1 cellular context compared by ENCODE assay signal in genomic region chr11:61793084-61793828, GRCh38.
TF ChIP-seq lines count a peak whose summit lies in the region.

No MANE protein-coding gene starts in this region.

TF ChIP-seq in K562, 482 proteins besides CTCF, POLR2A, EP300 and RAD21 (continued from another document and continues in another):
- TF ChIP-seq, protein P1, sequence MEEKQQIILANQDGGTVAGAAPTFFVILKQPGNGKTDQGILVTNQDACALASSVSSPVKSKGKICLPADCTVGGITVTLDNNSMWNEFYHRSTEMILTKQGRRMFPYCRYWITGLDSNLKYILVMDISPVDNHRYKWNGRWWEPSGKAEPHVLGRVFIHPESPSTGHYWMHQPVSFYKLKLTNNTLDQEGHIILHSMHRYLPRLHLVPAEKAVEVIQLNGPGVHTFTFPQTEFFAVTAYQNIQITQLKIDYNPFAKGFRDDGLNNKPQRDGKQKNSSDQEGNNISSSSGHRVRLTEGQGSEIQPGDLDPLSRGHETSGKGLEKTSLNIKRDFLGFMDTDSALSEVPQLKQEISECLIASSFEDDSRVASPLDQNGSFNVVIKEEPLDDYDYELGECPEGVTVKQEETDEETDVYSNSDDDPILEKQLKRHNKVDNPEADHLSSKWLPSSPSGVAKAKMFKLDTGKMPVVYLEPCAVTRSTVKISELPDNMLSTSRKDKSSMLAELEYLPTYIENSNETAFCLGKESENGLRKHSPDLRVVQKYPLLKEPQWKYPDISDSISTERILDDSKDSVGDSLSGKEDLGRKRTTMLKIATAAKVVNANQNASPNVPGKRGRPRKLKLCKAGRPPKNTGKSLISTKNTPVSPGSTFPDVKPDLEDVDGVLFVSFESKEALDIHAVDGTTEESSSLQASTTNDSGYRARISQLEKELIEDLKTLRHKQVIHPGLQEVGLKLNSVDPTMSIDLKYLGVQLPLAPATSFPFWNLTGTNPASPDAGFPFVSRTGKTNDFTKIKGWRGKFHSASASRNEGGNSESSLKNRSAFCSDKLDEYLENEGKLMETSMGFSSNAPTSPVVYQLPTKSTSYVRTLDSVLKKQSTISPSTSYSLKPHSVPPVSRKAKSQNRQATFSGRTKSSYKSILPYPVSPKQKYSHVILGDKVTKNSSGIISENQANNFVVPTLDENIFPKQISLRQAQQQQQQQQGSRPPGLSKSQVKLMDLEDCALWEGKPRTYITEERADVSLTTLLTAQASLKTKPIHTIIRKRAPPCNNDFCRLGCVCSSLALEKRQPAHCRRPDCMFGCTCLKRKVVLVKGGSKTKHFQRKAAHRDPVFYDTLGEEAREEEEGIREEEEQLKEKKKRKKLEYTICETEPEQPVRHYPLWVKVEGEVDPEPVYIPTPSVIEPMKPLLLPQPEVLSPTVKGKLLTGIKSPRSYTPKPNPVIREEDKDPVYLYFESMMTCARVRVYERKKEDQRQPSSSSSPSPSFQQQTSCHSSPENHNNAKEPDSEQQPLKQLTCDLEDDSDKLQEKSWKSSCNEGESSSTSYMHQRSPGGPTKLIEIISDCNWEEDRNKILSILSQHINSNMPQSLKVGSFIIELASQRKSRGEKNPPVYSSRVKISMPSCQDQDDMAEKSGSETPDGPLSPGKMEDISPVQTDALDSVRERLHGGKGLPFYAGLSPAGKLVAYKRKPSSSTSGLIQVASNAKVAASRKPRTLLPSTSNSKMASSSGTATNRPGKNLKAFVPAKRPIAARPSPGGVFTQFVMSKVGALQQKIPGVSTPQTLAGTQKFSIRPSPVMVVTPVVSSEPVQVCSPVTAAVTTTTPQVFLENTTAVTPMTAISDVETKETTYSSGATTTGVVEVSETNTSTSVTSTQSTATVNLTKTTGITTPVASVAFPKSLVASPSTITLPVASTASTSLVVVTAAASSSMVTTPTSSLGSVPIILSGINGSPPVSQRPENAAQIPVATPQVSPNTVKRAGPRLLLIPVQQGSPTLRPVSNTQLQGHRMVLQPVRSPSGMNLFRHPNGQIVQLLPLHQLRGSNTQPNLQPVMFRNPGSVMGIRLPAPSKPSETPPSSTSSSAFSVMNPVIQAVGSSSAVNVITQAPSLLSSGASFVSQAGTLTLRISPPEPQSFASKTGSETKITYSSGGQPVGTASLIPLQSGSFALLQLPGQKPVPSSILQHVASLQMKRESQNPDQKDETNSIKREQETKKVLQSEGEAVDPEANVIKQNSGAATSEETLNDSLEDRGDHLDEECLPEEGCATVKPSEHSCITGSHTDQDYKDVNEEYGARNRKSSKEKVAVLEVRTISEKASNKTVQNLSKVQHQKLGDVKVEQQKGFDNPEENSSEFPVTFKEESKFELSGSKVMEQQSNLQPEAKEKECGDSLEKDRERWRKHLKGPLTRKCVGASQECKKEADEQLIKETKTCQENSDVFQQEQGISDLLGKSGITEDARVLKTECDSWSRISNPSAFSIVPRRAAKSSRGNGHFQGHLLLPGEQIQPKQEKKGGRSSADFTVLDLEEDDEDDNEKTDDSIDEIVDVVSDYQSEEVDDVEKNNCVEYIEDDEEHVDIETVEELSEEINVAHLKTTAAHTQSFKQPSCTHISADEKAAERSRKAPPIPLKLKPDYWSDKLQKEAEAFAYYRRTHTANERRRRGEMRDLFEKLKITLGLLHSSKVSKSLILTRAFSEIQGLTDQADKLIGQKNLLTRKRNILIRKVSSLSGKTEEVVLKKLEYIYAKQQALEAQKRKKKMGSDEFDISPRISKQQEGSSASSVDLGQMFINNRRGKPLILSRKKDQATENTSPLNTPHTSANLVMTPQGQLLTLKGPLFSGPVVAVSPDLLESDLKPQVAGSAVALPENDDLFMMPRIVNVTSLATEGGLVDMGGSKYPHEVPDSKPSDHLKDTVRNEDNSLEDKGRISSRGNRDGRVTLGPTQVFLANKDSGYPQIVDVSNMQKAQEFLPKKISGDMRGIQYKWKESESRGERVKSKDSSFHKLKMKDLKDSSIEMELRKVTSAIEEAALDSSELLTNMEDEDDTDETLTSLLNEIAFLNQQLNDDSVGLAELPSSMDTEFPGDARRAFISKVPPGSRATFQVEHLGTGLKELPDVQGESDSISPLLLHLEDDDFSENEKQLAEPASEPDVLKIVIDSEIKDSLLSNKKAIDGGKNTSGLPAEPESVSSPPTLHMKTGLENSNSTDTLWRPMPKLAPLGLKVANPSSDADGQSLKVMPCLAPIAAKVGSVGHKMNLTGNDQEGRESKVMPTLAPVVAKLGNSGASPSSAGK (IDR thresholded peaks at IDR 0.05) = 0 out of 2 replicates have a peak, but pooled peaks have one; percentile 20
- TF ChIP-seq SMC3 (conservative IDR thresholded peaks at IDR 0.05; ENCODE audit: insufficient read depth, low read depth, low read length) (no peak), NR2C2 (CRISPR knock-in tag; IDR thresholded peaks at IDR 0.05) (no peak), NR2C2 (tag; IDR thresholded peaks at IDR 0.05) (no peak), ARNT (IDR thresholded peaks at IDR 0.05) (no peak), ARID1B (IDR thresholded peaks at IDR 0.05) (no peak; the same call in 1 of the 2 replicates), MTA3 (IDR thresholded peaks at IDR 0.05; ENCODE audit: borderline replicate concordance) (no peak), HNRNPL (IDR thresholded peaks at IDR 0.05; ENCODE audit: low read depth, low read length) (no peak), PPARD (CRISPR knock-in tag; IDR thresholded peaks at IDR 0.05) (no peak), SAFB2 (IDR thresholded peaks at IDR 0.05; ENCODE audit: borderline replicate concordance, low read depth, low read length, severe bottlenecking) (no peak), TSC22D4 (tag; IDR thresholded peaks at IDR 0.05) (no peak), ZNF696 (CRISPR knock-in tag; conservative IDR thresholded peaks at IDR 0.05) (no peak), SMAD4 (CRISPR knock-in tag; conservative IDR thresholded peaks at IDR 0.05) (no peak), SIX5 (IDR thresholded peaks at IDR 0.05; ENCODE audit: borderline replicate concordance in 1 of 2, insufficient read depth in 1 of 2, low read depth in 1 of 2, low read length in 2 of 2) (no peak), ZBTB40 (IDR thresholded peaks at IDR 0.05) (no peak), ZBTB40 (CRISPR knock-in tag; IDR thresholded peaks at IDR 0.05) (peak; percentile 16; the same call in 1 of the 2 replicates)
- TF ChIP-seq, protein P2, sequence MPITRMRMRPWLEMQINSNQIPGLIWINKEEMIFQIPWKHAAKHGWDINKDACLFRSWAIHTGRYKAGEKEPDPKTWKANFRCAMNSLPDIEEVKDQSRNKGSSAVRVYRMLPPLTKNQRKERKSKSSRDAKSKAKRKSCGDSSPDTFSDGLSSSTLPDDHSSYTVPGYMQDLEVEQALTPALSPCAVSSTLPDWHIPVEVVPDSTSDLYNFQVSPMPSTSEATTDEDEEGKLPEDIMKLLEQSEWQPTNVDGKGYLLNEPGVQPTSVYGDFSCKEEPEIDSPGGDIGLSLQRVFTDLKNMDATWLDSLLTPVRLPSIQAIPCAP (CRISPR knock-in tag; IDR thresholded peaks at IDR 0.05; ENCODE audit: borderline replicate concordance) = no peak
- TF ChIP-seq, protein P3, sequence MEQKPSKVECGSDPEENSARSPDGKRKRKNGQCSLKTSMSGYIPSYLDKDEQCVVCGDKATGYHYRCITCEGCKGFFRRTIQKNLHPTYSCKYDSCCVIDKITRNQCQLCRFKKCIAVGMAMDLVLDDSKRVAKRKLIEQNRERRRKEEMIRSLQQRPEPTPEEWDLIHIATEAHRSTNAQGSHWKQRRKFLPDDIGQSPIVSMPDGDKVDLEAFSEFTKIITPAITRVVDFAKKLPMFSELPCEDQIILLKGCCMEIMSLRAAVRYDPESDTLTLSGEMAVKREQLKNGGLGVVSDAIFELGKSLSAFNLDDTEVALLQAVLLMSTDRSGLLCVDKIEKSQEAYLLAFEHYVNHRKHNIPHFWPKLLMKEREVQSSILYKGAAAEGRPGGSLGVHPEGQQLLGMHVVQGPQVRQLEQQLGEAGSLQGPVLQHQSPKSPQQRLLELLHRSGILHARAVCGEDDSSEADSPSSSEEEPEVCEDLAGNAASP (IDR thresholded peaks at IDR 0.05) = no peak
- TF ChIP-seq, protein P4, sequence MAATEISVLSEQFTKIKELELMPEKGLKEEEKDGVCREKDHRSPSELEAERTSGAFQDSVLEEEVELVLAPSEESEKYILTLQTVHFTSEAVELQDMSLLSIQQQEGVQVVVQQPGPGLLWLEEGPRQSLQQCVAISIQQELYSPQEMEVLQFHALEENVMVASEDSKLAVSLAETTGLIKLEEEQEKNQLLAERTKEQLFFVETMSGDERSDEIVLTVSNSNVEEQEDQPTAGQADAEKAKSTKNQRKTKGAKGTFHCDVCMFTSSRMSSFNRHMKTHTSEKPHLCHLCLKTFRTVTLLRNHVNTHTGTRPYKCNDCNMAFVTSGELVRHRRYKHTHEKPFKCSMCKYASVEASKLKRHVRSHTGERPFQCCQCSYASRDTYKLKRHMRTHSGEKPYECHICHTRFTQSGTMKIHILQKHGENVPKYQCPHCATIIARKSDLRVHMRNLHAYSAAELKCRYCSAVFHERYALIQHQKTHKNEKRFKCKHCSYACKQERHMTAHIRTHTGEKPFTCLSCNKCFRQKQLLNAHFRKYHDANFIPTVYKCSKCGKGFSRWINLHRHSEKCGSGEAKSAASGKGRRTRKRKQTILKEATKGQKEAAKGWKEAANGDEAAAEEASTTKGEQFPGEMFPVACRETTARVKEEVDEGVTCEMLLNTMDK (IDR thresholded peaks at IDR 0.05; ENCODE audit: borderline replicate concordance, insufficient read depth, low read depth, low read length, poor library complexity, severe bottlenecking) = no peak
- TF ChIP-seq, protein P5, sequence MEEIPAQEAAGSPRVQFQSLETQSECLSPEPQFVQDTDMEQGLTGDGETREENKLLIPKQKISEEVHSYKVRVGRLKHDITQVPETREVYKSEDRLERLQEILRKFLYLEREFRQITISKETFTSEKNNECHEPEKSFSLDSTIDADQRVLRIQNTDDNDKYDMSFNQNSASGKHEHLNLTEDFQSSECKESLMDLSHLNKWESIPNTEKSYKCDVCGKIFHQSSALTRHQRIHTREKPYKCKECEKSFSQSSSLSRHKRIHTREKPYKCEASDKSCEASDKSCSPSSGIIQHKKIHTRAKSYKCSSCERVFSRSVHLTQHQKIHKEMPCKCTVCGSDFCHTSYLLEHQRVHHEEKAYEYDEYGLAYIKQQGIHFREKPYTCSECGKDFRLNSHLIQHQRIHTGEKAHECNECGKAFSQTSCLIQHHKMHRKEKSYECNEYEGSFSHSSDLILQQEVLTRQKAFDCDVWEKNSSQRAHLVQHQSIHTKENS (CRISPR knock-in tag; IDR thresholded peaks at IDR 0.05) = no peak
- TF ChIP-seq, protein P6, sequence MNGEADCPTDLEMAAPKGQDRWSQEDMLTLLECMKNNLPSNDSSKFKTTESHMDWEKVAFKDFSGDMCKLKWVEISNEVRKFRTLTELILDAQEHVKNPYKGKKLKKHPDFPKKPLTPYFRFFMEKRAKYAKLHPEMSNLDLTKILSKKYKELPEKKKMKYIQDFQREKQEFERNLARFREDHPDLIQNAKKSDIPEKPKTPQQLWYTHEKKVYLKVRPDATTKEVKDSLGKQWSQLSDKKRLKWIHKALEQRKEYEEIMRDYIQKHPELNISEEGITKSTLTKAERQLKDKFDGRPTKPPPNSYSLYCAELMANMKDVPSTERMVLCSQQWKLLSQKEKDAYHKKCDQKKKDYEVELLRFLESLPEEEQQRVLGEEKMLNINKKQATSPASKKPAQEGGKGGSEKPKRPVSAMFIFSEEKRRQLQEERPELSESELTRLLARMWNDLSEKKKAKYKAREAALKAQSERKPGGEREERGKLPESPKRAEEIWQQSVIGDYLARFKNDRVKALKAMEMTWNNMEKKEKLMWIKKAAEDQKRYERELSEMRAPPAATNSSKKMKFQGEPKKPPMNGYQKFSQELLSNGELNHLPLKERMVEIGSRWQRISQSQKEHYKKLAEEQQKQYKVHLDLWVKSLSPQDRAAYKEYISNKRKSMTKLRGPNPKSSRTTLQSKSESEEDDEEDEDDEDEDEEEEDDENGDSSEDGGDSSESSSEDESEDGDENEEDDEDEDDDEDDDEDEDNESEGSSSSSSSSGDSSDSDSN (IDR thresholded peaks at IDR 0.05; ENCODE audit: borderline replicate concordance in 1 of 2, low read depth in 2 of 2, low read length in 2 of 2) = peak in 1 of 2 experiments; percentile 77; a peak in 1 of 4 replicates
